In genomic region chr22:49511393-49512189, GRCh38 we compare ENCODE assay signal across 8 cellular contexts.
A peak's percentile ranks its signal among the peaks of the same experiment; 100 is the strongest.
DNase-seq lines count a peak whose midpoint lies in the region; ATAC-seq and TF ChIP-seq lines count a peak whose summit lies in the region.
"Not testable (repeated sequence)": the region's sequence is repeated elsewhere in the genome, so short reads cannot be mapped to it uniquely, and the experiment has no call there.

No MANE protein-coding gene starts in this region.

- H3K9ac ChIP-seq in BLaER1; endodermal cell (ENCODE audit: extremely low read depth, low read length, poor library complexity, severe bottlenecking): not testable (repeated sequence)

- ATAC-seq in activated CD8-positive, alpha-beta memory T cell treated with anti-CD3 and anti-CD28 coated beads, Interleukin-2, amount 10 ng/mL, durations not matched to agents 7 days and 5 days; activated naive CD4-positive, alpha-beta T cell treated with anti-CD3 and anti-CD28 coated beads, Interleukin-2, amount 50 U/mL, for 72 hours; natural killer cell treated with Interleukin-12 subunit alpha and Interleukin-12 subunit beta and Interleukin-15 and Interleukin-18, amount 100 ng/mL, for 72 hours: not testable (repeated sequence)

- not testable (repeated sequence) for H3K36me3 Mint-ChIP-seq in T-helper 1 cell treated with Interleukin-12 subunit alpha and Interleukin-12 subunit beta and Interleukin-4 antibody, amounts not matched to agents 30 μg/mL and 1 μg/mL, for 36 hours (ENCODE audit: low read depth); activated CD8-positive, alpha-beta memory T cell treated with anti-CD3 and anti-CD28 coated beads, Interleukin-2, amount 10 ng/mL, durations not matched to agents 7 days and 5 days; endodermal cell (ENCODE audit: low read depth); natural killer cell treated with Interleukin-12 subunit alpha and Interleukin-12 subunit beta and Interleukin-15 and Interleukin-18, amount 100 ng/mL, for 72 hours
- peaks cover 14 to 22% of the 10 kb centered on the region in 2 donors for H3K36me3 Mint-ChIP-seq in activated naive CD4-positive, alpha-beta T cell treated with anti-CD3 and anti-CD28 coated beads, Interleukin-2, amount 50 U/mL, for 72 hours

- not testable (repeated sequence) for H4K20me1 ChIP-seq in BLaER1

- H3K4me2 ChIP-seq in BLaER1: peak overlapping the region; percentile 79

- not testable (repeated sequence) for TF ChIP-seq CTCF in GM12864 (IDR thresholded peaks at IDR 0.05; ENCODE audit: low read depth, low read length, missing control alignments); endodermal cell (conservative IDR thresholded peaks at IDR 0.05)

- H3K4me1 Mint-ChIP-seq in T-helper 1 cell treated with Interleukin-12 subunit alpha and Interleukin-12 subunit beta and Interleukin-4 antibody, amounts not matched to agents 30 μg/mL and 1 μg/mL, for 36 hours (ENCODE audit: low read depth); endodermal cell: not testable (repeated sequence)
- peaks cover 14% of the 10 kb centered on the region for H3K4me1 Mint-ChIP-seq in activated CD8-positive, alpha-beta memory T cell treated with anti-CD3 and anti-CD28 coated beads, Interleukin-2, amount 10 ng/mL, durations not matched to agents 7 days and 5 days
- H3K4me1 Mint-ChIP-seq in natural killer cell treated with Interleukin-12 subunit alpha and Interleukin-12 subunit beta and Interleukin-15 and Interleukin-18, amount 100 ng/mL, for 72 hours (ENCODE audit: low read depth in 2 of 2): peaks cover 15 to 23% of the 10 kb centered on the region in 2 donors

- peaks cover 53% of the 10 kb centered on the region for H3K4me1 ChIP-seq in BLaER1
- not testable (repeated sequence) for H3K4me1 ChIP-seq in endodermal cell (ENCODE audit: control insufficient read depth, insufficient read depth, low read length)

- not testable (repeated sequence) for H3K4me3 Mint-ChIP-seq in T-helper 1 cell treated with Interleukin-12 subunit alpha and Interleukin-12 subunit beta and Interleukin-4 antibody, amounts not matched to agents 30 μg/mL and 1 μg/mL, for 36 hours; activated CD8-positive, alpha-beta memory T cell treated with anti-CD3 and anti-CD28 coated beads, Interleukin-2, amount 10 ng/mL, durations not matched to agents 7 days and 5 days; endodermal cell
- H3K4me3 Mint-ChIP-seq in natural killer cell treated with Interleukin-12 subunit alpha and Interleukin-12 subunit beta and Interleukin-15 and Interleukin-18, amount 100 ng/mL, for 72 hours: peak overlapping the region; percentile 53

- H3K36me3 ChIP-seq in BLaER1; endodermal cell (ENCODE audit: control insufficient read depth, insufficient read depth, low read length): not testable (repeated sequence)

- H3K27me3 Mint-ChIP-seq in T-helper 1 cell treated with Interleukin-12 subunit alpha and Interleukin-12 subunit beta and Interleukin-4 antibody, amounts not matched to agents 30 μg/mL and 1 μg/mL, for 36 hours (ENCODE audit: low read depth); activated CD8-positive, alpha-beta memory T cell treated with anti-CD3 and anti-CD28 coated beads, Interleukin-2, amount 10 ng/mL, durations not matched to agents 7 days and 5 days; endodermal cell (ENCODE audit: insufficient read depth); natural killer cell treated with Interleukin-12 subunit alpha and Interleukin-12 subunit beta and Interleukin-15 and Interleukin-18, amount 100 ng/mL, for 72 hours: not testable (repeated sequence)

- H3K27me3 ChIP-seq in BLaER1; endodermal cell (ENCODE audit: control insufficient read depth, insufficient read depth, low read length, poor library complexity, severe bottlenecking): not testable (repeated sequence)

- peak overlapping the region; percentile 76 for H3K27ac ChIP-seq in BLaER1
- not testable (repeated sequence) for H3K27ac ChIP-seq in endodermal cell (ENCODE audit: low read depth, low read length)

- DNase-seq in GM12864 (ENCODE audit: low read depth) (peak; percentile 30), MV-4-11 (lab: John Stamatoyannopoulos, UW) (peak; percentile 82), endodermal cell (peak; percentile 16)
- not testable (repeated sequence) for DNase-seq in activated CD8-positive, alpha-beta memory T cell treated with anti-CD3 and anti-CD28 coated beads, Interleukin-2, amount 10 ng/mL, durations not matched to agents 7 days and 5 days; natural killer cell treated with Interleukin-12 subunit alpha and Interleukin-12 subunit beta and Interleukin-15 and Interleukin-18, amount 100 ng/mL, for 72 hours (ENCODE audit: low spot score)
- peak in 1 of 2 donors; percentile 44 for DNase-seq in activated naive CD4-positive, alpha-beta T cell treated with anti-CD3 and anti-CD28 coated beads, Interleukin-2, amount 50 U/mL, for 72 hours (ENCODE audit: low spot score in 2 of 2)

- 93% methylated on average over 5 of the region's 5 CpGs; no CpG with 5 or more reads in 1 of the 2 experiments for WGBS in endodermal cell (ENCODE audit: insufficient coverage in 1 of 2, insufficient read length in 1 of 2), 2 experiments

- CTCF ChIA-PET in activated CD8-positive, alpha-beta memory T cell treated with anti-CD3 and anti-CD28 coated beads, Interleukin-2, amount 10 ng/mL, durations not matched to agents 7 days and 5 days (lab: Charles Lee): not testable (repeated sequence)

- peak overlapping the region; percentile 43 for H3K27ac Mint-ChIP-seq in T-helper 1 cell treated with Interleukin-12 subunit alpha and Interleukin-12 subunit beta and Interleukin-4 antibody, amounts not matched to agents 30 μg/mL and 1 μg/mL, for 36 hours
- H3K27ac Mint-ChIP-seq in activated CD8-positive, alpha-beta memory T cell treated with anti-CD3 and anti-CD28 coated beads, Interleukin-2, amount 10 ng/mL, durations not matched to agents 7 days and 5 days: peak overlapping the region; percentile 85
- peak overlapping the region; percentile 83 to 95 for H3K27ac Mint-ChIP-seq in activated naive CD4-positive, alpha-beta T cell treated with anti-CD3 and anti-CD28 coated beads, Interleukin-2, amount 50 U/mL, for 72 hours
- H3K27ac Mint-ChIP-seq in endodermal cell: not testable (repeated sequence)
- H3K27ac Mint-ChIP-seq in natural killer cell treated with Interleukin-12 subunit alpha and Interleukin-12 subunit beta and Interleukin-15 and Interleukin-18, amount 100 ng/mL, for 72 hours: peak overlapping the region; percentile 85 to 97

- H3K9me3 ChIP-seq in BLaER1; endodermal cell (ENCODE audit: control insufficient read depth, low read length): not testable (repeated sequence)

- not testable (repeated sequence) for H3K4me3 ChIP-seq in BLaER1; GM12864 (ENCODE audit: low read depth, low read length); endodermal cell (ENCODE audit: low read length)

- peaks cover 38% of the 10 kb centered on the region for H3K9me3 Mint-ChIP-seq in T-helper 1 cell treated with Interleukin-12 subunit alpha and Interleukin-12 subunit beta and Interleukin-4 antibody, amounts not matched to agents 30 μg/mL and 1 μg/mL, for 36 hours
- not testable (repeated sequence) for H3K9me3 Mint-ChIP-seq in activated CD8-positive, alpha-beta memory T cell treated with anti-CD3 and anti-CD28 coated beads, Interleukin-2, amount 10 ng/mL, durations not matched to agents 7 days and 5 days (ENCODE audit: low read depth); natural killer cell treated with Interleukin-12 subunit alpha and Interleukin-12 subunit beta and Interleukin-15 and Interleukin-18, amount 100 ng/mL, for 72 hours
- H3K9me3 Mint-ChIP-seq in activated naive CD4-positive, alpha-beta T cell treated with anti-CD3 and anti-CD28 coated beads, Interleukin-2, amount 50 U/mL, for 72 hours: peaks cover 12 to 18% of the 10 kb centered on the region in 2 donors
- peaks cover 16% of the 10 kb centered on the region for H3K9me3 Mint-ChIP-seq in endodermal cell
